Comparison of ENCODE assay signal across 8 cellular contexts in genomic region chr11:102345923-102346322, GRCh38. TPM values are rescaled to one million over a fixed set of nuclear protein-coding genes. Genes with fewer than 3 reads are reported as not detected.
A peak's percentile ranks its signal among the peaks of the same experiment; 100 is the strongest.
DNase-seq lines count a peak whose midpoint lies in the region; ATAC-seq, FAIRE-seq and TF ChIP-seq lines count a peak whose summit lies in the region.

No MANE protein-coding gene starts in this region.

- peak overlapping the region; percentile 89 for H3K27ac ChIP-seq in endothelial cell of umbilical vein (ENCODE audit: insufficient read depth, low read depth, low read length)
- H3K27ac ChIP-seq in pancreas = peak overlapping the region; percentile 94 to 99 (median 96)

- POLR2A ChIA-PET in endothelial cell of umbilical vein (lab: Charles Lee) = no interaction called here

- CTCF ChIA-PET in endothelial cell of umbilical vein (lab: Charles Lee) = interaction anchor here (0.7 to 2.1 kb wide), 3 partner anchors 21 to 267 kb away, joined by 3 to 6 read pairs (median 5); no protein-coding TSS in a partner anchor

- H3K9ac ChIP-seq in endothelial cell of umbilical vein (replicated peaks; ENCODE audit: extremely low read depth, insufficient read depth, low read length) = peak overlapping the region; percentile 95

- H3K36me3 ChIP-seq in endothelial cell of umbilical vein (ENCODE audit: control insufficient read depth in 2 of 2, extremely low read depth in 1 of 2, insufficient read depth in 2 of 2, low read length in 2 of 2) = peaks cover 0 to 4% of the 10 kb centered on the region in 2 experiments
- H3K36me3 ChIP-seq in pancreas = peaks cover 0 to 2% (median 0%) of the 10 kb centered on the region in 3 donors

- H3K4me2 ChIP-seq in endothelial cell of umbilical vein (ENCODE audit: insufficient read depth, low read length) = peak overlapping the region; percentile 93

- WGBS in pancreas, 2 donors = 7 to 13% methylated on average over 8 of the region's 8 CpGs

- H3K9me3 ChIP-seq in endothelial cell of umbilical vein (replicated peaks; ENCODE audit: control insufficient read depth, insufficient read depth, low read length) (no peaks in the 10 kb centered on the region), pancreas (no peaks in the 10 kb centered on the region)

- TF ChIP-seq POLR2A in endothelial cell of umbilical vein (IDR thresholded peaks at IDR 0.05; ENCODE audit: low read depth, low read length) = peak; percentile 68

- peak; percentile 7; the same call in 1 of the 3 replicates for ATAC-seq in SK-N-SH treated with all-trans-retinoic acid at 6 μM for 48 hours
- ATAC-seq in pancreas = no peak
- ATAC-seq in HG03378 (IDR thresholded peaks at IDR 0.05; ENCODE audit: unreplicated experiment) = no peak
- ATAC-seq in HG03175 (IDR thresholded peaks at IDR 0.05; ENCODE audit: unreplicated experiment) = no peak

- peak overlapping the region; percentile 23 to 99 (median 69) for H3K4me3 ChIP-seq in endothelial cell of umbilical vein (replicated peaks in 1 of 3; ENCODE audit: insufficient read depth in 1 of 3, low read depth in 1 of 3, low read length in 3 of 3)
- peak overlapping the region; percentile 45 to 80 (median 70) for H3K4me3 ChIP-seq in pancreas

- H3K4me1 ChIP-seq in endothelial cell of umbilical vein (ENCODE audit: control insufficient read depth, extremely low read depth, insufficient read depth, low read length) = peaks cover 43% of the 10 kb centered on the region
- peaks cover 15 to 32% (median 21%) of the 10 kb centered on the region in 3 donors for H3K4me1 ChIP-seq in pancreas

- H3K79me2 ChIP-seq in endothelial cell of umbilical vein (ENCODE audit: control insufficient read depth, insufficient read depth, low read length) = peaks cover 36% of the 10 kb centered on the region

- H2AFZ ChIP-seq in endothelial cell of umbilical vein (ENCODE audit: low read depth, low read length) = no peak overlapping the region

- no peaks in the 10 kb centered on the region for H3K9me1 ChIP-seq in endothelial cell of umbilical vein (replicated peaks; ENCODE audit: control insufficient read depth, extremely low read depth, insufficient read depth, low read length)

- H3K27me3 ChIP-seq in endothelial cell of umbilical vein (ENCODE audit: control insufficient read depth in 2 of 2, insufficient read depth in 2 of 2, low read length in 2 of 2) = no peaks in the 10 kb centered on the region
- no peaks in the 10 kb centered on the region for H3K27me3 ChIP-seq in pancreas

- TF ChIP-seq CTCF in endothelial cell of umbilical vein (IDR thresholded peaks at IDR 0.05; ENCODE audit: extremely low read depth in 1 of 2, insufficient read depth in 1 of 2, low read depth in 1 of 2, low read length in 2 of 2) (no peak), pancreas (IDR thresholded peaks at IDR 0.05) (no peak)

- BruUV-seq in endothelial cell of umbilical vein (replicated peaks; lab: Mats Ljungman, UMichigan) = no TSS peak

- peaks cover 4% of the 10 kb centered on the region for H4K20me1 ChIP-seq in endothelial cell of umbilical vein (replicated peaks; ENCODE audit: control insufficient read depth, extremely low read depth, insufficient read depth, low read length)

- dilution Hi-C loops in endothelial cell of umbilical vein (cut with MboI; ENCODE audit: extremely low pct_ligation_motif_present, low sequenced_read_pairs) = no loop called here

- FAIRE-seq in endothelial cell of umbilical vein (lab: Jason Lieb, UNC) (peak; percentile 75), pancreas (lab: Jason Lieb, UNC) (no peak)

- intact Hi-C loops in endothelial cell of umbilical vein (cut with micrococcal nuclease) = loop anchor here (1.0 to 5.0 kb wide), 9 partner anchors 39 to 483 kb away; partner anchors contain the start of genes MMP1 and YAP1
- intact Hi-C loops in pancreas (cut with DNase I) = no loop called here

- peak; percentile 12 for DNase-seq in activated naive CD4-positive, alpha-beta T cell treated with Interleukin-2 at 50 U/mL for 16 hours
- DNase-seq in activated naive CD4-positive, alpha-beta T cell (lab: John Stamatoyannopoulos, UW) = no peak
- peak; percentile 89 for DNase-seq in endothelial cell of umbilical vein (ENCODE audit: low read depth, low spot score)
- no peak for DNase-seq in pancreas
- DNase-seq in NCI-H524 treated with DMSO at 0.1 percent for 48 hours (lab: John Stamatoyannopoulos, UW) = no peak

TF ChIP-seq in SK-N-SH treated with all-trans-retinoic acid at 6 μM for 48 hours, 23 proteins besides CTCF, POLR2A, EP300 and RAD21 (continues in another document):
- TF ChIP-seq BACH2 (CRISPR knock-in tag; IDR thresholded peaks at IDR 0.05; ENCODE audit: borderline replicate concordance) (no peak), ESRRG (CRISPR knock-in tag; IDR thresholded peaks at IDR 0.05) (no peak), TSHZ2 (CRISPR knock-in tag; IDR thresholded peaks at IDR 0.05) (no peak), ZNF8 (CRISPR knock-in tag; IDR thresholded peaks at IDR 0.05) (no peak)

TF ChIP-seq in endothelial cell of umbilical vein, 7 proteins besides CTCF, POLR2A, EP300 and RAD21:
- TF ChIP-seq POLR2AphosphoS5 (IDR thresholded peaks at IDR 0.05; ENCODE audit: insufficient read depth, low read depth, low read length) (peak; percentile 85), EZH2 (IDR thresholded peaks at IDR 0.05; ENCODE audit: borderline replicate concordance, low read depth, low read length, severe bottlenecking) (no peak), MAX (IDR thresholded peaks at IDR 0.05; ENCODE audit: insufficient read depth, insufficient read length) (no peak), MYC (IDR thresholded peaks at IDR 0.05; ENCODE audit: low read depth, low read length) (no peak), FOS (IDR thresholded peaks at IDR 0.05; ENCODE audit: borderline replicate concordance, insufficient read depth, low read length) (peak; percentile 92), GATA2 (IDR thresholded peaks at IDR 0.05; ENCODE audit: insufficient read depth, insufficient read length, low read depth, low read length) (peak; percentile 22), JUN (IDR thresholded peaks at IDR 0.05; ENCODE audit: borderline replicate concordance, insufficient read depth, insufficient read length, low read depth) (peak; percentile 81)
TF ChIP-seq in endothelial cell of umbilical vein: peak in this region for 4.

RNA-seq across cellular contexts. Expression of gene BIRC2, which starts 1.1 kb away (rescaled TPM):
- 47.3 and 49.9 TPM in 2 replicates for total RNA-seq in endothelial cell of umbilical vein
- polyA plus RNA-seq in endothelial cell of umbilical vein = 32.9 and 42.8 TPM in 2 replicates
- 38.3 and 49.0 TPM in 2 replicates for polyA plus RNA-seq in endothelial cell of umbilical vein (2011; cell fraction: cytosol; rRNA removed)
- polyA plus RNA-seq in endothelial cell of umbilical vein (2011; cell fraction: nucleus; rRNA removed) = 73.7 and 80.9 TPM in 2 replicates
- polyA plus RNA-seq in endothelial cell of umbilical vein (2012) = 60.5 and 68.2 TPM in 2 replicates
- polyA minus RNA-seq in endothelial cell of umbilical vein = 63.1 and 82.2 TPM in 2 replicates
- 14.7 TPM for polyA minus RNA-seq in endothelial cell of umbilical vein (2011; cell fraction: cytosol; rRNA and poly(A)+ RNA removed)
- polyA minus RNA-seq in endothelial cell of umbilical vein (2011; cell fraction: nucleus; rRNA and poly(A)+ RNA removed) = 114 and 187 TPM in 2 replicates
- total RNA-seq in pancreas = 10 to 100 TPM; 20.2 to 39.1 (median 24.7) TPM
- 10 to 100 TPM; 20.3 to 23.0 TPM for polyA plus RNA-seq in pancreas

RNA-seq across cellular contexts. Expression of gene BIRC3, which starts 28.6 kb away (rescaled TPM):
- total RNA-seq in endothelial cell of umbilical vein (0.60 and 1.4 TPM in 2 replicates), pancreas (10 to 100 TPM in 2 of 6 donors, 1 to 10 TPM in 4; 4.8 to 47.3 (median 8.5) TPM)
- polyA plus RNA-seq in endothelial cell of umbilical vein (0.28 and 0.37 TPM in 2 replicates), pancreas (1 to 10 TPM; 5.4 to 8.9 TPM)
- polyA plus RNA-seq in endothelial cell of umbilical vein (2011; cell fraction: cytosol; rRNA removed) = 0.43 and 0.68 TPM in 2 replicates
- polyA plus RNA-seq in endothelial cell of umbilical vein (2011; cell fraction: nucleus; rRNA removed) = 0.67 and 0.83 TPM in 2 replicates
- polyA plus RNA-seq in endothelial cell of umbilical vein (2012) = 1.2 and 1.6 TPM in 2 replicates
- 0.59 and 1.5 TPM in 2 replicates for polyA minus RNA-seq in endothelial cell of umbilical vein
- 7.0 TPM for polyA minus RNA-seq in endothelial cell of umbilical vein (2011; cell fraction: cytosol; rRNA and poly(A)+ RNA removed)
- polyA minus RNA-seq in endothelial cell of umbilical vein (2011; cell fraction: nucleus; rRNA and poly(A)+ RNA removed) = 0.72 and 1.1 TPM in 2 replicates

Comparison
In these comparisons a context has a peak if more than half of its experiments do, and no peak if none do; other contexts are left out.
1. DNase-seq: peak in activated naive CD4-positive, alpha-beta T cell treated with Interleukin-2 at 50 U/mL for 16 hours (single experiment) and endothelial cell of umbilical vein (single experiment); none in activated naive CD4-positive, alpha-beta T cell (0 of 4), pancreas (0 of 6) and NCI-H524 treated with DMSO at 0.1 percent for 48 hours (single experiment).